8 cellular contexts compared by ENCODE assay signal in the genomic region with DNA sequence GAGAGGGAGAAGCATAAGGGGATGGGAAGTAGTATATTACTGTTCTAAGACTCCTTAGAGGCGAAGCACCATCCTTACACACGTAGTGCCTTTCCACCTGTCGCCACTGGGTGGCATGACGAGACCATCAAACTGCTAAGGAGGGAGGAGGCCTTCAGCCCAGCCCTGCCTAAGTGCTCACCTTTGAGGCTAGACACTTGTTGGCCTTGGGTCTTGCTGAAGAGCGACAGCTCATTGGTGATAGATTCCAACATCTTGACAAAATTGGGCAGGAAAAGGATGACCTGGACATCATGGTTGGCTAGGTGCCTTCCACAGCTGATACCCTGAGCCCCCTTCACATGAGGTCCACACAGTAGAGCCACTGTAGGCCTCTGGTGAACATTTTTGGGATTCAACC. TPM values are rescaled to one million over a fixed set of nuclear protein-coding genes. Genes with fewer than 3 reads are reported as not detected.
DNase-seq lines count a peak whose midpoint lies in the region; ATAC-seq and TF ChIP-seq lines count a peak whose summit lies in the region.

No MANE protein-coding gene starts in this region.

- H3K4me1 Mint-ChIP-seq in progenitor cell of endocrine pancreas (ENCODE audit: low read depth): no peaks in the 10 kb centered on the region

- H3K27me3 ChIP-seq in HL-60 (ENCODE audit: insufficient read depth, poor library complexity, severe bottlenecking) (no peaks in the 10 kb centered on the region), aorta (ENCODE audit: control insufficient read depth in 1 of 2, insufficient read depth in 2 of 2, low read length in 1 of 2) (no peaks in the 10 kb centered on the region)

- DNase-seq in ELR (ENCODE audit: low read depth) (peak; percentile 72), HL-60 (ENCODE audit: low read depth in 1 of 2, low spot score in 1 of 2) (peak in 1 of 2 experiments; percentile 76), SK-MEL-5 (ENCODE audit: low read depth, low spot score) (peak; percentile 81), globus pallidus (ENCODE audit: low spot score) (peak; percentile 47), progenitor cell of endocrine pancreas (ENCODE audit: low spot score, unreplicated experiment) (peak; percentile 52), aorta (peak in 1 of 2 donors; percentile 88)
- DNase-seq in activated gamma-delta T cell treated with anti-CD3 and anti-CD28 coated beads, Interleukin-2, amount 50 U/mL, for 16 hours (ENCODE audit: low read depth): peak; percentile 57

- 16 to 17% methylated on average over 5 of the region's 5 CpGs for WGBS in aorta, 2 donors

- peak; percentile 92 for TF ChIP-seq CTCF in HL-60 (IDR thresholded peaks at IDR 0.05; ENCODE audit: insufficient read depth, low read length)
- TF ChIP-seq CTCF in progenitor cell of endocrine pancreas (IDR thresholded peaks at IDR 0.05; ENCODE audit: unreplicated experiment): peak; percentile 90

- ATAC-seq in aorta (ENCODE audit: low FRiP score): peak; percentile 75
- ATAC-seq in GM21786 (IDR thresholded peaks at IDR 0.05; ENCODE audit: unreplicated experiment): no peak

- peaks cover 17% of the 10 kb centered on the region for H3K36me3 Mint-ChIP-seq in progenitor cell of endocrine pancreas (ENCODE audit: insufficient read depth)

- no peak overlapping the region for H3K4me3 ChIP-seq in HL-60 (replicated peaks; ENCODE audit: insufficient read depth, low read length)
- H3K4me3 ChIP-seq in aorta (ENCODE audit: low read length in 2 of 2): no peak overlapping the region

- H3K27me3 Mint-ChIP-seq in progenitor cell of endocrine pancreas: no peaks in the 10 kb centered on the region

- no peaks in the 10 kb centered on the region for H3K9me3 Mint-ChIP-seq in progenitor cell of endocrine pancreas (ENCODE audit: low read depth)

- H3K36me3 ChIP-seq in aorta (ENCODE audit: control insufficient read depth in 1 of 2, insufficient read depth in 2 of 2, low read length in 1 of 2): peaks cover 3 to 11% of the 10 kb centered on the region in 2 donors

- H3K27ac Mint-ChIP-seq in progenitor cell of endocrine pancreas: no peak overlapping the region

- in situ Hi-C loops in SK-MEL-5 (cut with HindIII; ENCODE audit: low pct_unique_long_range_greater_than_20kb, low sequenced_read_pairs): loop anchor here (10.0 kb wide), 1 partner anchor 120 kb away; no protein-coding TSS in a partner anchor

- no peak overlapping the region for H3K4me3 Mint-ChIP-seq in progenitor cell of endocrine pancreas (ENCODE audit: low read depth)

- no peaks in the 10 kb centered on the region for H3K4me1 ChIP-seq in aorta (ENCODE audit: control insufficient read depth in 1 of 2, insufficient read depth in 2 of 2, low read length in 2 of 2)

- intact Hi-C loops in aorta (cut with DNase I): loop anchor here (1.0 to 10.0 kb wide), 2 partner anchors 133 to 320 kb away; a partner anchor contains a TSS

- no peak overlapping the region for H3K27ac ChIP-seq in HL-60 (replicated peaks)
- no peak overlapping the region for H3K27ac ChIP-seq in aorta (ENCODE audit: low read depth in 1 of 2, low read length in 2 of 2)

- H3K9me3 ChIP-seq in aorta (ENCODE audit: control insufficient read depth, low read length): no peaks in the 10 kb centered on the region

RNA-seq across cellular contexts. Expression of a gene that starts 19.6 kb away (rescaled TPM):
- 44.4 and 53.2 TPM in 2 replicates for total RNA-seq in SK-MEL-5 (2014; rRNA removed; shearing (Covaris generic))
- 56.2 and 79.3 TPM in 2 replicates for polyA plus RNA-seq in SK-MEL-5 (2015; cell fraction: cytosol; rRNA removed)
- 242 and 249 TPM in 2 replicates for polyA plus RNA-seq in SK-MEL-5 (2015; cell fraction: nucleus; rRNA removed)
- total RNA-seq in progenitor cell of endocrine pancreas: 74.5 and 76.0 TPM in 2 replicates
- total RNA-seq in aorta: 10 to 100 TPM; 63.7 to 73.2 TPM
- 10 to 100 TPM; 37.3 to 94.0 TPM for polyA plus RNA-seq in aorta
